1 cellular context compared by ENCODE assay signal in the genomic region with DNA sequence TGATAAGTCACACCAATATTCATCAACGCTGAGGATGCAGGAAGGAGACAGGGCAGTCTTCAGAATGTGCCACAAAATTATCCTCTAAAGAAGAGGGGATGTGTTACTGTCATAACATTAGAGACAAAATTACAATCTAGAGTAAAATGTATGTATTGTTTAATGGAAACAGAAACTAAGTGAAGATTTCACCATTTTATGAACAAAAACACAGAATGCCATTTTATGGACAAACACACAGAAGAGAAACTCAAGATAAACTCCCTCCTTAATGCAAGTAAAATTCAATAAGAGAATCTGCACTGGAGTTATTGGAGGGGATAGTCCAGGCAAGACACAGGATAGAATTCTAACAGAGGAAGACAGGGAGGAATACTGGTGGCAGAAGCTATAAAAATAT.
TF ChIP-seq lines count a peak whose summit lies in the region.

No MANE protein-coding gene starts in this region.

TF ChIP-seq in GM23338, 12 proteins besides CTCF, POLR2A, EP300 and RAD21 (continued from another document):
- TF ChIP-seq REST (IDR thresholded peaks at IDR 0.05; ENCODE audit: unreplicated experiment) (no peak), EZH2phosphoT487 (IDR thresholded peaks at IDR 0.05; ENCODE audit: unreplicated experiment) (no peak), EZH2 (IDR thresholded peaks at IDR 0.05; ENCODE audit: low read depth, unreplicated experiment) (no peak), ZNF462 (CRISPR knock-in tag; IDR thresholded peaks at IDR 0.05) (no peak), NANOG (IDR thresholded peaks at IDR 0.05; ENCODE audit: borderline replicate concordance) (no peak), JUNB (IDR thresholded peaks at IDR 0.05; ENCODE audit: unreplicated experiment) (no peak), ZNF331 (CRISPR knock-in tag; IDR thresholded peaks at IDR 0.05; ENCODE audit: low read depth) (no peak), CREB1 (CRISPR knock-in tag; IDR thresholded peaks at IDR 0.05; ENCODE audit: low read depth) (no peak), STAT1 (IDR thresholded peaks at IDR 0.05; ENCODE audit: unreplicated experiment) (no peak)
